Comparison of ENCODE assay signal across 8 cellular contexts in the genomic region with DNA sequence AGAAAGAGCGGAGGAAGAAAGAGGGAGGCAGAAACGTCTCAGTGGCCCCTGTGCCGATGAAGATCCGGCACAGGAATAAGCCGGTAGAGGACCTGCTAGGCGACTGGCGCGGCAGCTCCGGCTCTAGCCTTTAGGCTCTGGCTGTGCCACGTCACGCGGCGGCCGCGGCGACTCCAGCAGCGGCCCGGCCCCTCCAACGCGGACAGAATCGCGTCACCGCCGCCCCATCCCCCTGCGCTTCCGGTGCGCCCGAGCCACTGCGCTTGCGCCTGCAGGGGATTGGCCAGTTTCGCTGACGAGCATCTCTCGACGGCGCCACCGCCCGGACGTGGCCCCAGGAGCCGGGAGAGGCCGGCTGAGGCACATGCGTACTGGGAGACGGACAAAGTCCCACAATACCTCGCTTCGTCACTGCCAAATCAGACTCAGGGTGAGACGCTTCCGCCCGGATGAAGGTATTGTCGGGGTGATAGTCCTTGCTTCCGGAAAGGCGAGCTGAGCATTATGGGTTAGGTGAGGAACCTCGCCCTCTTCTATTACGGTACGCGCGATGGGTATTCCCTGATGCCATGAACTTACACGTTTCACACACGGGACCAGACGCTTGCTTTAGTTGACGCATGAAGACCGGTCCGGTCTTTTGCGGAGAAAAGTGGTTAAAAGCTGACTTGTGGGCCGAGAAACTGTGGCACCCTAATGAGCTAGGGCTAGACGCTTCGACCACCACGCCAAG. TPM values are rescaled to one million over a fixed set of nuclear protein-coding genes. Genes with fewer than 3 reads are reported as not detected.
A peak's percentile ranks its signal among the peaks of the same experiment; 100 is the strongest.
DNase-seq lines count a peak whose midpoint lies in the region; TF ChIP-seq lines count a peak whose summit lies in the region.

A gene (minus strand): TSS at position 105 of the 733 bp plus-strand sequence. CDS start 204 bp downstream, outside the sequence.

- H3K27me3 Mint-ChIP-seq in activated T-helper 1 cell treated with anti-CD3 and anti-CD28 coated beads, Interleukin-12 subunit alpha, Interleukin-12 subunit beta, Interleukin-2, Interleukin-4 antibody, amounts not matched to agents 30 ng/mL and 10 ng/mL and 1 ng/mL, durations not matched to agents 14 hours and 24 hours and 36 hours (ENCODE audit: insufficient read depth): no peaks in the 10 kb centered on the region

- in situ Hi-C loops in GM23248 (cut with MboI): no loop called here

- peaks cover 25% of the 10 kb centered on the region for H3K36me3 Mint-ChIP-seq in activated T-helper 1 cell treated with anti-CD3 and anti-CD28 coated beads, Interleukin-12 subunit alpha, Interleukin-12 subunit beta, Interleukin-2, Interleukin-4 antibody, amounts not matched to agents 30 ng/mL and 10 ng/mL and 1 ng/mL, durations not matched to agents 14 hours and 24 hours and 36 hours (ENCODE audit: low read depth)

- intact Hi-C loops in activated T-helper 1 cell treated with anti-CD3 and anti-CD28 coated beads, Interleukin-12 subunit alpha, Interleukin-12 subunit beta, Interleukin-2, Interleukin-4 antibody, amounts not matched to agents 30 ng/mL and 10 ng/mL and 1 ng/mL, durations not matched to agents 14 hours and 24 hours and 36 hours (cut with micrococcal nuclease): loop anchor here (1.0 to 10.0 kb wide), 15 partner anchors 41 to 915 kb away; a partner anchor contains a TSS
- intact Hi-C loops in esophagus squamous epithelium (cut with DNase I): loop anchor here (5.0 kb wide), 1 partner anchor 160 kb away; a partner anchor contains a TSS

- H3K4me2 ChIP-seq in GM23248 (ENCODE audit: unreplicated experiment): peak within 1 kb of the TSS; percentile 91

- TF ChIP-seq POLR2A in esophagus squamous epithelium (IDR thresholded peaks at IDR 0.05): peak; percentile 52 to 99 (median 90)

- no peaks in the 10 kb centered on the region for H3K9me3 ChIP-seq in GM23248 (ENCODE audit: low read depth)
- H3K9me3 ChIP-seq in esophagus squamous epithelium: no peaks in the 10 kb centered on the region

- H3K27ac Mint-ChIP-seq in activated T-helper 1 cell treated with anti-CD3 and anti-CD28 coated beads, Interleukin-12 subunit alpha, Interleukin-12 subunit beta, Interleukin-2, Interleukin-4 antibody, amounts not matched to agents 30 ng/mL and 10 ng/mL and 1 ng/mL, durations not matched to agents 14 hours and 24 hours and 36 hours: peak within 1 kb of the TSS; percentile 100

- peak within 1 kb of the TSS; percentile 98 for H3K4me3 Mint-ChIP-seq in activated T-helper 1 cell treated with anti-CD3 and anti-CD28 coated beads, Interleukin-12 subunit alpha, Interleukin-12 subunit beta, Interleukin-2, Interleukin-4 antibody, amounts not matched to agents 30 ng/mL and 10 ng/mL and 1 ng/mL, durations not matched to agents 14 hours and 24 hours and 36 hours

- H3K36me3 ChIP-seq in GM23248 (ENCODE audit: low read depth) (peaks cover 15% of the 10 kb centered on the region; the same call in 1 of the 2 replicates), esophagus squamous epithelium (peaks cover 0 to 23% (median 0%) of the 10 kb centered on the region in 3 donors)

- peaks cover 40% of the 10 kb centered on the region for H3K4me1 Mint-ChIP-seq in activated T-helper 1 cell treated with anti-CD3 and anti-CD28 coated beads, Interleukin-12 subunit alpha, Interleukin-12 subunit beta, Interleukin-2, Interleukin-4 antibody, amounts not matched to agents 30 ng/mL and 10 ng/mL and 1 ng/mL, durations not matched to agents 14 hours and 24 hours and 36 hours (ENCODE audit: low read depth)

- H3K9ac ChIP-seq in GM23248: peak within 1 kb of the TSS; percentile 100

- WGBS in GM23248 (ENCODE audit: low coverage in 1 of 2, low lambda C conversion rate in 2 of 2, missing lambda C conversion rate in 2 of 2), 2 experiments: 1% methylated on average over 44 to 59 of the region's 66 CpGs
- WGBS in esophagus squamous epithelium, 2 donors: 0 to 1% methylated on average over 26 to 32 of the region's 66 CpGs

- H2AFZ ChIP-seq in GM23248: peak within 1 kb of the TSS; percentile 77

- H3K79me2 ChIP-seq in GM23248 (ENCODE audit: insufficient read depth): peaks cover 69% of the 10 kb centered on the region

- peaks cover 31% of the 10 kb centered on the region; the same call in 1 of the 2 replicates for H4K20me1 ChIP-seq in GM23248 (ENCODE audit: insufficient read depth)

- no peaks in the 10 kb centered on the region for H3K9me2 ChIP-seq in GM23248 (ENCODE audit: insufficient read depth)

- no peaks in the 10 kb centered on the region for H3K9me3 Mint-ChIP-seq in activated T-helper 1 cell treated with anti-CD3 and anti-CD28 coated beads, Interleukin-12 subunit alpha, Interleukin-12 subunit beta, Interleukin-2, Interleukin-4 antibody, amounts not matched to agents 30 ng/mL and 10 ng/mL and 1 ng/mL, durations not matched to agents 14 hours and 24 hours and 36 hours

- peak in 2 of 6 experiments; percentile 9 to 52 for TF ChIP-seq CTCF in esophagus squamous epithelium (IDR thresholded peaks at IDR 0.05)

- H3K27ac ChIP-seq in GM23248: peak within 1 kb of the TSS; percentile 100
- H3K27ac ChIP-seq in esophagus squamous epithelium: peak within 1 kb of the TSS; percentile 94 to 99 (median 98)

- H3K4me1 ChIP-seq in GM23248 (ENCODE audit: insufficient read depth) (peaks cover 34% of the 10 kb centered on the region), esophagus squamous epithelium (peaks cover 3 to 52% (median 37%) of the 10 kb centered on the region in 3 donors)

- H3K27me3 ChIP-seq in GM23248 (replicated peaks; ENCODE audit: insufficient read depth) (no peaks in the 10 kb centered on the region), esophagus squamous epithelium (no peaks in the 10 kb centered on the region)

- peak within 1 kb of the TSS; percentile 98 for H3K4me3 ChIP-seq in GM23248
- peak within 1 kb of the TSS; percentile 72 to 92 (median 81) for H3K4me3 ChIP-seq in esophagus squamous epithelium

- peak; percentile 99 for DNase-seq in Daoy (ENCODE audit: low read depth)
- DNase-seq in GM23248: peak; percentile 99
- peak; percentile 99 for DNase-seq in Kasumi-1 (lab: John Stamatoyannopoulos, UW)
- DNase-seq in RPMI7951 (ENCODE audit: low read depth): peak; percentile 99
- DNase-seq in activated T-helper 1 cell treated with anti-CD3 and anti-CD28 coated beads, Interleukin-12 subunit alpha, Interleukin-12 subunit beta, Interleukin-2, Interleukin-4 antibody, amounts not matched to agents 30 ng/mL and 10 ng/mL and 1 ng/mL, durations not matched to agents 14 hours and 24 hours and 36 hours (ENCODE audit: low spot score): peak; percentile 100
- peak; percentile 94 for DNase-seq in esophagus squamous epithelium (lab: John Stamatoyannopoulos, UW)
- DNase-seq in myocyte (ENCODE audit: low read depth): peak; percentile 100
- DNase-seq in stimulated activated CD8-positive, alpha-beta memory T cell treated with anti-CD3 and anti-CD28 coated beads, Interleukin-7, amount 100 ng/mL, for 48 hours (ENCODE audit: extremely low read depth in 1 of 2, low read depth in 1 of 2): peak; percentile 99 to 100

- H3F3A ChIP-seq in GM23248 (ENCODE audit: insufficient read depth): peaks cover 53% of the 10 kb centered on the region

RNA-seq across cellular contexts. Expression of the gene that starts here (rescaled TPM):
- 216 and 220 TPM in 2 replicates for total RNA-seq in Daoy (2014; rRNA removed; shearing (Covaris generic))
- 346 and 371 TPM in 2 replicates for total RNA-seq in GM23248 (2014; rRNA removed; shearing (Covaris generic))
- 743 and 770 TPM in 2 replicates for polyA plus RNA-seq in GM23248 (2016; fragmentation: Nextera tagmentation; extraction: Ambion mirVana)
- 475 and 554 TPM in 2 replicates for total RNA-seq in RPMI7951 (2014; rRNA removed; shearing (Covaris generic))
- 93.2 and 97.0 TPM in 2 replicates for total RNA-seq in activated T-helper 1 cell treated with anti-CD3 and anti-CD28 coated beads, Interleukin-12 subunit alpha, Interleukin-12 subunit beta, Interleukin-2, Interleukin-4 antibody, amounts not matched to agents 30 ng/mL and 10 ng/mL and 1 ng/mL, durations not matched to agents 14 hours and 24 hours and 36 hours
- total RNA-seq in esophagus squamous epithelium: 100 to 1,000 TPM in 2 of 4 donors, 10 to 100 TPM in 2; 65.1 to 113 (median 88.2) TPM
- 212 and 287 TPM in 2 replicates for total RNA-seq in myocyte
- polyA plus RNA-seq in myocyte (2012): 342 TPM

Comparison
In these comparisons a context has a peak if more than half of its experiments do, and no peak if none do; other contexts are left out.
1. Peak in every context shown above with its lines: DNase-seq, H3K4me3 ChIP-seq and H3K27ac ChIP-seq.